Comparison of ENCODE assay signal across 28 cellular contexts in genomic region chr2:118661184-118661583, GRCh38.
DNase-seq lines count a peak whose midpoint lies in the region; ATAC-seq, FAIRE-seq and TF ChIP-seq lines count a peak whose summit lies in the region.
"Had no signal": no experiment of that assay in that cellular context is flagged by ENCODE, and none has a peak within 500 bp of the region (broad histone marks: within the 10 kb centered on the region; RNA-seq: fewer than 3 reads in every experiment).

No MANE protein-coding gene starts in this region.

- H2AK5ac ChIP-seq in H9 (ENCODE audit: insufficient read length, low read length), result no peak overlapping the region

- no peak overlapping the region for H4K5ac ChIP-seq in H9 (ENCODE audit: insufficient read length, low read depth, low read length)

- H3K9ac ChIP-seq in H9 (ENCODE audit: extremely low read depth, insufficient read length, low read length) (no peak overlapping the region), astrocyte (ENCODE audit: low read length) (no peak overlapping the region)

- no peak overlapping the region for H3K4me2 ChIP-seq in A549
- H3K4me2 ChIP-seq in H9 (ENCODE audit: insufficient read depth, insufficient read length, low read length), result no peak overlapping the region
- H3K4me2 ChIP-seq in astrocyte (ENCODE audit: low read length), result no peak overlapping the region

- no peak overlapping the region for H3K4ac ChIP-seq in H9 (ENCODE audit: low read depth, low read length)

- H3K36me3 ChIP-seq in astrocyte (ENCODE audit: insufficient read depth, low read length) (no peaks in the 10 kb centered on the region), HAP-1 (replicated peaks) (no peaks in the 10 kb centered on the region)
- H3K36me3 ChIP-seq: gastrocnemius medialis, right atrium auricular region, upper lobe of left lung had no signal

- TF ChIP-seq POLR2A in A549 (IDR thresholded peaks at IDR 0.05; ENCODE audit: low read length), result no peak

- no peak overlapping the region for H3K27ac Mint-ChIP-seq in H9
- H3K27ac Mint-ChIP-seq in astrocyte (ENCODE audit: unreplicated experiment), result no peak overlapping the region
- H3K27ac Mint-ChIP-seq: activated naive CD8-positive, alpha-beta T cell treated with anti-CD3 and anti-CD28 coated beads, Interleukin-2, amount 10 ng/mL, durations not matched to agents 7 days and 5 days; activated T-helper 17 cell treated with anti-CD3 and anti-CD28 coated beads, Interleukin-2, amount 50 U/mL, for 72 hours; brain had no signal

- no peak overlapping the region for H2BK12ac ChIP-seq in H9 (ENCODE audit: insufficient read length, low read depth, low read length)

- H3K27me3 Mint-ChIP-seq in H9 (ENCODE audit: low read depth) (peaks cover 12% of the 10 kb centered on the region), astrocyte (ENCODE audit: low read depth, unreplicated experiment) (peaks cover 2% of the 10 kb centered on the region)

- H3K79me2 ChIP-seq in H9 (ENCODE audit: insufficient read depth, low read length) (0 out of 2 replicates have a peak, but pooled peaks cover 2% of the 10 kb centered on the region), astrocyte (ENCODE audit: insufficient read depth, low read length) (no peaks in the 10 kb centered on the region)

- H2BK5ac ChIP-seq in H9 (ENCODE audit: insufficient read length, low read length), result no peak overlapping the region

- 56% methylated on average over 2 of the region's 2 CpGs for WGBS in A549 (ENCODE audit: missing lambda C conversion rate)
- WGBS in H9 (ENCODE audit: extremely low coverage, insufficient read length, low lambda C conversion rate), result no CpG with 5 or more reads among the region's 2 CpGs

- H3K4me3 ChIP-seq in A549 (no peak overlapping the region), astrocyte (ENCODE audit: insufficient read depth, low read depth, low read length) (no peak overlapping the region), HAP-1 (no peak overlapping the region)
- H3K4me3 ChIP-seq: gastrocnemius medialis, GM12878, lung, right atrium auricular region, upper lobe of left lung had no signal

- H3K18ac ChIP-seq in H9 (ENCODE audit: insufficient read length, low read depth, low read length), result no peak overlapping the region

- no peaks in the 10 kb centered on the region for H3K23me2 ChIP-seq in H9 (ENCODE audit: insufficient read length, low read depth, low read length, poor library complexity, severe bottlenecking)

- in situ Hi-C loops in HAP-1 (cut with MboI; ENCODE audit: low sequenced_read_pairs), result no loop called here

- H4K91ac ChIP-seq in H9 (ENCODE audit: insufficient read length, low read depth, low read length), result no peak overlapping the region

- TF ChIP-seq EP300 in A549 (IDR thresholded peaks at IDR 0.05), result no peak

- POLR2A ChIA-PET in A549 (lab: Yijun Ruan, JAX), result no interaction called here

- no peaks in the 10 kb centered on the region for H3K36me3 Mint-ChIP-seq in H9 (ENCODE audit: insufficient read depth in 1 of 3, low read depth in 3 of 3)
- no peaks in the 10 kb centered on the region for H3K36me3 Mint-ChIP-seq in astrocyte (ENCODE audit: low read depth, unreplicated experiment)
- H3K36me3 Mint-ChIP-seq: activated naive CD8-positive, alpha-beta T cell treated with anti-CD3 and anti-CD28 coated beads, Interleukin-2, amount 10 ng/mL, durations not matched to agents 7 days and 5 days; brain had no signal

- H3K9me3 ChIP-seq in A549 (no peaks in the 10 kb centered on the region; the same call in 2 of the 3 replicates), H9 (ENCODE audit: control insufficient read depth, low read depth, low read length) (no peaks in the 10 kb centered on the region), astrocyte (ENCODE audit: insufficient read depth, low read depth, low read length) (no peaks in the 10 kb centered on the region), HAP-1 (no peaks in the 10 kb centered on the region; the same call in 1 of the 2 replicates)
- H3K9me3 ChIP-seq: gastrocnemius medialis, right atrium auricular region, upper lobe of left lung had no signal

- H2AFZ ChIP-seq in H9 (ENCODE audit: low read length) (no peak overlapping the region), astrocyte (ENCODE audit: low read depth, low read length) (no peak overlapping the region)

- no peak overlapping the region for H3K23ac ChIP-seq in H9 (ENCODE audit: insufficient read length, low read depth, low read length)

- H3K4me1 Mint-ChIP-seq in H9, result peaks cover 3 to 8% of the 10 kb centered on the region in 2 experiments; a peak in 3 of 4 replicates
- H3K4me1 Mint-ChIP-seq in astrocyte (ENCODE audit: low read depth, unreplicated experiment), result peaks cover 6% of the 10 kb centered on the region
- H3K4me1 Mint-ChIP-seq: activated naive CD8-positive, alpha-beta T cell treated with anti-CD3 and anti-CD28 coated beads, Interleukin-2, amount 10 ng/mL, durations not matched to agents 7 days and 5 days; activated T-helper 17 cell treated with anti-CD3 and anti-CD28 coated beads, Interleukin-2, amount 50 U/mL, for 72 hours; brain had no signal

- ATAC-seq in A549 (peak; percentile 68 to 77; a peak in 4 of 6 replicates), foreskin keratinocyte (peak; percentile 29)
- ATAC-seq: activated T-helper 17 cell treated with anti-CD3 and anti-CD28 coated beads, Interleukin-2, amount 50 U/mL, for 72 hours; gastrocnemius medialis; GM12878 had no signal

- no peak overlapping the region for H3T11ph ChIP-seq in H9 (ENCODE audit: low read length)

- no peak overlapping the region for H4K8ac ChIP-seq in H9 (replicated peaks; ENCODE audit: insufficient read length, low read depth, low read length)

- TF ChIP-seq CTCF in A549 (IDR thresholded peaks at IDR 0.05) (no peak), H9 (conservative IDR thresholded peaks at IDR 0.05) (peak; percentile 53; the same call in 2 of the 3 replicates), astrocyte (IDR thresholded peaks at IDR 0.05; ENCODE audit: insufficient read depth, low read depth, low read length) (peak; percentile 14), foreskin keratinocyte (conservative IDR thresholded peaks at IDR 0.05) (peak; percentile 25)

- H3K9me3 Mint-ChIP-seq in H9 (no peaks in the 10 kb centered on the region), astrocyte (ENCODE audit: unreplicated experiment) (no peaks in the 10 kb centered on the region)
- H3K9me3 Mint-ChIP-seq: activated naive CD8-positive, alpha-beta T cell treated with anti-CD3 and anti-CD28 coated beads, Interleukin-2, amount 10 ng/mL, durations not matched to agents 7 days and 5 days; activated T-helper 17 cell treated with anti-CD3 and anti-CD28 coated beads, Interleukin-2, amount 50 U/mL, for 72 hours had no signal

- H3K4me1 ChIP-seq in A549 (no peaks in the 10 kb centered on the region), H9 (ENCODE audit: insufficient read depth, low read length) (no peaks in the 10 kb centered on the region; the same call in 1 of the 2 replicates), astrocyte (ENCODE audit: insufficient read depth, low read length) (no peaks in the 10 kb centered on the region), foreskin keratinocyte (no peaks in the 10 kb centered on the region), HAP-1 (no peaks in the 10 kb centered on the region)
- H3K4me1 ChIP-seq: gastrocnemius medialis, right atrium auricular region, upper lobe of left lung had no signal

- FAIRE-seq in A549 (lab: Jason Lieb, UNC) (no peak), astrocyte (lab: Jason Lieb, UNC) (no peak)
- FAIRE-seq: GM12878, GM19239, kidney had no signal

- TF ChIP-seq RAD21 in A549 (conservative IDR thresholded peaks at IDR 0.05 in 1 of 2, IDR thresholded peaks at IDR 0.05 in 1 of 2), result no peak

- H3K27ac ChIP-seq in A549 (no peak overlapping the region), H9 (ENCODE audit: insufficient read length, low read depth, low read length) (no peak overlapping the region), astrocyte (ENCODE audit: low read depth, low read length) (no peak overlapping the region), foreskin keratinocyte (no peak overlapping the region)
- H3K27ac ChIP-seq: C4-2B, gastrocnemius medialis, right atrium auricular region, upper lobe of left lung had no signal

- H3K14ac ChIP-seq in H9 (ENCODE audit: insufficient read depth, low read length), result no peak overlapping the region

- CTCF ChIA-PET in A549 (lab: Yijun Ruan, JAX), result interaction anchor here (0.8 kb wide), 1 partner anchor 118 kb away, joined by 3 read pairs; no protein-coding TSS in a partner anchor

- H3K27me3 ChIP-seq in H9 (ENCODE audit: insufficient read depth, low read length), result no peaks in the 10 kb centered on the region
- H3K27me3 ChIP-seq in astrocyte (ENCODE audit: insufficient read depth, low read length), result no peaks in the 10 kb centered on the region
- peaks cover 13% of the 10 kb centered on the region for H3K27me3 ChIP-seq in foreskin keratinocyte
- H3K27me3 ChIP-seq in HAP-1 (ENCODE audit: low read depth), result no peaks in the 10 kb centered on the region
- H3K27me3 ChIP-seq: gastrocnemius medialis, right atrium auricular region, upper lobe of left lung had no signal

- H3K4me3 Mint-ChIP-seq in H9 (no peak overlapping the region), astrocyte (ENCODE audit: unreplicated experiment) (no peak overlapping the region)
- H3K4me3 Mint-ChIP-seq: activated naive CD8-positive, alpha-beta T cell treated with anti-CD3 and anti-CD28 coated beads, Interleukin-2, amount 10 ng/mL, durations not matched to agents 7 days and 5 days; activated T-helper 17 cell treated with anti-CD3 and anti-CD28 coated beads, Interleukin-2, amount 50 U/mL, for 72 hours; brain had no signal

- no peaks in the 10 kb centered on the region for H3K79me1 ChIP-seq in H9 (ENCODE audit: insufficient read depth, low read depth, low read length, poor library complexity, severe bottlenecking)

- no peak overlapping the region for H2BK15ac ChIP-seq in H9 (ENCODE audit: low read depth, low read length)

- no peaks in the 10 kb centered on the region for H4K20me1 ChIP-seq in H9 (ENCODE audit: control insufficient read depth, insufficient read depth, insufficient read length)
- H4K20me1 ChIP-seq in astrocyte (ENCODE audit: insufficient read depth, low read length), result no peaks in the 10 kb centered on the region

- no peak for DNase-seq in A549 (ENCODE audit: low read depth in 1 of 2, low spot score in 1 of 2)
- DNase-seq in H9, result peak; percentile 34
- no peak for DNase-seq in astrocyte (ENCODE audit: low read depth)
- DNase-seq in foreskin keratinocyte, result no peak
- DNase-seq in HAP-1 (ENCODE audit: low spot score in 2 of 2), result no peak
- DNase-seq in NCI-H187 treated with DMSO at 0.1 percent for 48 hours (lab: John Stamatoyannopoulos, UW), result no peak
- no peak for DNase-seq in NCI-H1105 (lab: John Stamatoyannopoulos, UW)
- DNase-seq in mesenteric fat pad (ENCODE audit: low spot score), result no peak
- DNase-seq: activated CD4-positive, alpha-beta T cell treated with anti-CD3 and anti-CD28 coated beads for 48 hours; activated naive CD8-positive, alpha-beta T cell treated with anti-CD3 and anti-CD28 coated beads, Interleukin-2, amount 10 ng/mL, durations not matched to agents 7 days and 5 days; cortex of kidney; gastrocnemius medialis; GF-D8; GOT3; kidney; NCI-H1105 treated with DMSO at 0.1 percent for 48 hours; NCI-H2107; NCI-H526; SHP77; T-helper 1 cell; upper lobe of left lung had no signal

- H3K56ac ChIP-seq in H9 (ENCODE audit: insufficient read length, low read depth, low read length), result no peak overlapping the region

- no peak overlapping the region for H2BK120ac ChIP-seq in H9 (ENCODE audit: low read depth, low read length, poor library complexity, severe bottlenecking)

- no peak overlapping the region for H2BK20ac ChIP-seq in H9 (ENCODE audit: low read depth, low read length, poor library complexity, severe bottlenecking)
